In the genomic region with DNA sequence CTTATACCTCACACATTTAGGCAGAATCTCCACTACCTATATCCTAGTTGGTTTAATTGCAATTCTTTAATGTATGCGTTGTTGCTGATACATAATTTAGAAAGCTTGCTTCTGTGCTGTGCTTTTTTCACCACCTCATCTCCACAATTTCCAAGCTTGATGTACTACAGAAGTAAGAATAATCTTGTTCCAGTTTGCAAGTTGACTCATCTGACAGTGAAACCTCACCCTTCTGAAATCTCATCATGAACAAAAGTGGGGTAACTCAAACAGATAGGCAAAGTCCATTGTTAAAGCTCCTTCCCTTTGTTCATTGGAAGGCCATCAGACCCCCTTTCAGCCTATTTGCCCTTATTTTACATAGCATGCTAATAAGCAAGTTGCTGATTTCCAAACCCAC, we compare ENCODE assay signal across 17 cellular contexts. TPM values are rescaled to one million over a fixed set of nuclear protein-coding genes. Genes with fewer than 3 reads are reported as not detected.
DNase-seq lines count a peak whose midpoint lies in the region; ATAC-seq lines count a peak whose summit lies in the region.
"Had no signal": no experiment of that assay in that cellular context is flagged by ENCODE, and none has a peak within 500 bp of the region (broad histone marks: within the 10 kb centered on the region; RNA-seq: fewer than 3 reads in every experiment).

No MANE protein-coding gene starts in this region.

- no peak overlapping the region for H3K4me3 ChIP-seq in urinary bladder (ENCODE audit: low read depth, low read length)
- H3K4me3 ChIP-seq: dorsolateral prefrontal cortex, spleen had no signal

- no peaks in the 10 kb centered on the region for H3K9me3 Mint-ChIP-seq in activated naive CD4-positive, alpha-beta T cell treated with anti-CD3 and anti-CD28 coated beads, Interleukin-2, amount 50 U/mL, for 72 hours
- no peaks in the 10 kb centered on the region for H3K9me3 Mint-ChIP-seq in activated T-helper 17 cell treated with anti-CD3 and anti-CD28 coated beads, Interleukin-2, amount 50 U/mL, for 72 hours
- H3K9me3 Mint-ChIP-seq: brain had no signal

- peaks cover 22% of the 10 kb centered on the region for H3K4me1 Mint-ChIP-seq in activated T-helper 17 cell treated with anti-CD3 and anti-CD28 coated beads, Interleukin-2, amount 50 U/mL, for 72 hours

- no peaks in the 10 kb centered on the region for H3K27me3 Mint-ChIP-seq in activated T-helper 17 cell treated with anti-CD3 and anti-CD28 coated beads, Interleukin-2, amount 50 U/mL, for 72 hours
- H3K27me3 Mint-ChIP-seq: brain had no signal

- H3K27ac ChIP-seq in urinary bladder (ENCODE audit: low read depth), result peak overlapping the region; percentile 56
- H3K27ac ChIP-seq: dorsolateral prefrontal cortex, parathyroid adenoma, spleen had no signal

- WGBS in urinary bladder, result 95% methylated on average over 1 of the region's 1 CpG

- peaks cover 4% of the 10 kb centered on the region for H3K36me3 ChIP-seq in urinary bladder (ENCODE audit: insufficient read depth)

- ATAC-seq in activated naive CD4-positive, alpha-beta T cell treated with anti-CD3 and anti-CD28 coated beads, Interleukin-2, amount 50 U/mL, for 72 hours, result peak; percentile 76 to 91
- peak; percentile 87 for ATAC-seq in activated T-helper 17 cell treated with anti-CD3 and anti-CD28 coated beads, Interleukin-2, amount 50 U/mL, for 72 hours (replicated peaks)
- no peak for ATAC-seq in GM18511 (IDR thresholded peaks at IDR 0.05; ENCODE audit: unreplicated experiment)
- ATAC-seq: left colon had no signal

- peaks cover 3% of the 10 kb centered on the region for H3K4me1 ChIP-seq in urinary bladder (ENCODE audit: insufficient read depth)
- H3K4me1 ChIP-seq: parathyroid adenoma had no signal

- peaks cover 0 to 14% of the 10 kb centered on the region in 2 donors for H3K36me3 Mint-ChIP-seq in activated naive CD4-positive, alpha-beta T cell treated with anti-CD3 and anti-CD28 coated beads, Interleukin-2, amount 50 U/mL, for 72 hours
- H3K36me3 Mint-ChIP-seq in activated T-helper 17 cell treated with anti-CD3 and anti-CD28 coated beads, Interleukin-2, amount 50 U/mL, for 72 hours (ENCODE audit: low read depth), result peaks cover 42% of the 10 kb centered on the region

- peak overlapping the region; percentile 49 for H3K4me3 Mint-ChIP-seq in activated T-helper 17 cell treated with anti-CD3 and anti-CD28 coated beads, Interleukin-2, amount 50 U/mL, for 72 hours
- H3K4me3 Mint-ChIP-seq: brain had no signal

- peak overlapping the region; percentile 73 to 85 for H3K27ac Mint-ChIP-seq in activated naive CD4-positive, alpha-beta T cell treated with anti-CD3 and anti-CD28 coated beads, Interleukin-2, amount 50 U/mL, for 72 hours
- H3K27ac Mint-ChIP-seq in activated T-helper 17 cell treated with anti-CD3 and anti-CD28 coated beads, Interleukin-2, amount 50 U/mL, for 72 hours, result peak overlapping the region; percentile 82
- H3K27ac Mint-ChIP-seq: brain had no signal

- DNase-seq in activated naive CD4-positive, alpha-beta T cell treated with anti-CD3 and anti-CD28 coated beads, Interleukin-2, amount 50 U/mL, for 72 hours (ENCODE audit: low spot score in 2 of 2), result no peak
- DNase-seq in activated naive CD4-positive, alpha-beta T cell treated with Interleukin-2 at 50 U/mL for 16 hours, result no peak
- peak; percentile 35 for DNase-seq in fibroblast of peridontal ligament (ENCODE audit: extremely low read depth)
- DNase-seq in HPDE6-E6E7 (ENCODE audit: extremely low spot score), result no peak
- DNase-seq in LoVo (ENCODE audit: low spot score), result no peak
- DNase-seq: dorsolateral prefrontal cortex; left colon; NCI-H1436 treated with DMSO at 0.1 percent for 48 hours; NCI-H345; Right ventricle myocardium superior; spleen; stimulated activated naive CD4-positive, alpha-beta T cell treated with Interleukin-2 at 50 U/mL for 16 hours had no signal

RNA-seq across cellular contexts. Expression of gene EIF4EBP2, which starts 13.6 kb away (rescaled TPM):
- 10 to 100 TPM in 1 of 2 donors, 1 to 10 TPM in 1; 9.2 to 24.3 TPM for total RNA-seq in activated naive CD4-positive, alpha-beta T cell treated with anti-CD3 and anti-CD28 coated beads, Interleukin-2, amount 50 U/mL, for 72 hours
- 10 to 100 TPM; 16.1 to 29.0 TPM for total RNA-seq in activated T-helper 17 cell treated with anti-CD3 and anti-CD28 coated beads, Interleukin-2, amount 50 U/mL, for 72 hours
- total RNA-seq in urinary bladder, result 52.1 TPM
- polyA plus RNA-seq in urinary bladder, result 48.3 TPM

RNA-seq across cellular contexts. Expression of gene NODAL, which starts 23.9 kb away (rescaled TPM):
- not detected for total RNA-seq in activated naive CD4-positive, alpha-beta T cell treated with anti-CD3 and anti-CD28 coated beads, Interleukin-2, amount 50 U/mL, for 72 hours
- not detected for total RNA-seq in activated T-helper 17 cell treated with anti-CD3 and anti-CD28 coated beads, Interleukin-2, amount 50 U/mL, for 72 hours
- not detected for total RNA-seq in urinary bladder
- polyA plus RNA-seq in urinary bladder, result not detected
- total RNA-seq: left colon, Right ventricle myocardium superior, spleen had no signal
- polyA plus RNA-seq: spleen had no signal

RNA-seq across cellular contexts. Expression of gene LRRC20, which starts 35.1 kb away (rescaled TPM):
- total RNA-seq in activated naive CD4-positive, alpha-beta T cell treated with anti-CD3 and anti-CD28 coated beads, Interleukin-2, amount 50 U/mL, for 72 hours, result 10 to 100 TPM; 10.5 to 12.9 TPM
- total RNA-seq in activated T-helper 17 cell treated with anti-CD3 and anti-CD28 coated beads, Interleukin-2, amount 50 U/mL, for 72 hours, result 10 to 100 TPM in 1 of 2 donors, 1 to 10 TPM in 1; 4.9 to 10.7 TPM
- 4.1 TPM for total RNA-seq in urinary bladder
- polyA plus RNA-seq in urinary bladder, result 15.0 TPM
